1 cellular context compared by ENCODE assay signal in genomic region chr1:89823679-89824292, GRCh38.
TF ChIP-seq lines count a peak whose summit lies in the region.

No MANE protein-coding gene starts in this region.

TF ChIP-seq in HEK293, 187 proteins besides CTCF, POLR2A, EP300 and RAD21 (continued from another document):
- TF ChIP-seq, protein P1, sequence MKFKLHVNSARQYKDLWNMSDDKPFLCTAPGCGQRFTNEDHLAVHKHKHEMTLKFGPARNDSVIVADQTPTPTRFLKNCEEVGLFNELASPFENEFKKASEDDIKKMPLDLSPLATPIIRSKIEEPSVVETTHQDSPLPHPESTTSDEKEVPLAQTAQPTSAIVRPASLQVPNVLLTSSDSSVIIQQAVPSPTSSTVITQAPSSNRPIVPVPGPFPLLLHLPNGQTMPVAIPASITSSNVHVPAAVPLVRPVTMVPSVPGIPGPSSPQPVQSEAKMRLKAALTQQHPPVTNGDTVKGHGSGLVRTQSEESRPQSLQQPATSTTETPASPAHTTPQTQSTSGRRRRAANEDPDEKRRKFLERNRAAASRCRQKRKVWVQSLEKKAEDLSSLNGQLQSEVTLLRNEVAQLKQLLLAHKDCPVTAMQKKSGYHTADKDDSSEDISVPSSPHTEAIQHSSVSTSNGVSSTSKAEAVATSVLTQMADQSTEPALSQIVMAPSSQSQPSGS (tag by site-specific recombination; IDR thresholded peaks at IDR 0.05; ENCODE audit: low read depth) = no peak
